ENCODE assay signal across 1 cellular context in the genomic region with DNA sequence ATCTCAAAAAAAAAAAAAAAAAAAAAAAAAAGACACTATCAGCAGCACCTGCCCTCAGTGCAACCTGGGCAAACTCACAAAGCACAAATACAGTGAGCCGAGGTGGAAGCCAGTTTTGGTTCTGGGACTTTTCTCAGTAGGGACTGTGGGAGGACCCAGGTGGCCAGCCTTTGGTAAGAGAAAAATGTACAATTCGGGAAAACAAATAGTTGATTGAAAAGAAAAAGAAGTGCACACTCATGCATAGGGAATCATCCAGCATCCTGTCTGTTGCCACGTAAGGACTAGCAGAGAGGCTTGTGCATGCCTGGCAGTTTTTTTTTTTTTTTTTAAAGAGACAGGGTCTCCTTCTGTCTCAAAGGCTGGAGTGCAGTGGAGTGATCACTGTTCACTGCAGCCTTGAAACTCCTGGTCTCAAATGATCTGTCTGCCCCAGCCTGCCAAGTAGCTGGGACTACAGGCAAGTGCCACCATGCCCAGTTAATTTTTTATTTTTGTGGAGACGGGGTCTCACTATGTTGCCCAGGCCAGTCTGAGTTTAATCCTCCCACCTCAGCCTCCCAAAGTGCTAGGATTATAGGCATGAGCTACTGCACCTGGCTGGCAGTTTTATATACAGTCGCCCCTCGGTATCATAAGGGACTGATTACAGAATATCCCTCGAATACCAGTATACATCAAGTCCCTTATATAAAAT.
A peak's percentile ranks its signal among the peaks of the same experiment; 100 is the strongest.
TF ChIP-seq lines count a peak whose summit lies in the region.

No MANE protein-coding gene starts in this region.

TF ChIP-seq in IMR-90, 13 proteins besides CTCF, POLR2A, EP300 and RAD21 (continued from another document):
- TF ChIP-seq RCOR1 (IDR thresholded peaks at IDR 0.05; ENCODE audit: insufficient replicate concordance, low read length) (peak; percentile 36), CEBPB (IDR thresholded peaks at IDR 0.05; ENCODE audit: low read depth, low read length) (no peak), MXI1 (IDR thresholded peaks at IDR 0.05; ENCODE audit: borderline replicate concordance, low read depth, low read length) (no peak)
- TF ChIP-seq, protein P1, sequence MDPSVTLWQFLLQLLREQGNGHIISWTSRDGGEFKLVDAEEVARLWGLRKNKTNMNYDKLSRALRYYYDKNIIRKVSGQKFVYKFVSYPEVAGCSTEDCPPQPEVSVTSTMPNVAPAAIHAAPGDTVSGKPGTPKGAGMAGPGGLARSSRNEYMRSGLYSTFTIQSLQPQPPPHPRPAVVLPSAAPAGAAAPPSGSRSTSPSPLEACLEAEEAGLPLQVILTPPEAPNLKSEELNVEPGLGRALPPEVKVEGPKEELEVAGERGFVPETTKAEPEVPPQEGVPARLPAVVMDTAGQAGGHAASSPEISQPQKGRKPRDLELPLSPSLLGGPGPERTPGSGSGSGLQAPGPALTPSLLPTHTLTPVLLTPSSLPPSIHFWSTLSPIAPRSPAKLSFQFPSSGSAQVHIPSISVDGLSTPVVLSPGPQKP (IDR thresholded peaks at IDR 0.05; ENCODE audit: borderline replicate concordance, low read depth, low read length): no peak
